20 cellular contexts compared by ENCODE assay signal in genomic region chr14:61298834-61299233, GRCh38. TPM values are rescaled to one million over a fixed set of nuclear protein-coding genes. Genes with fewer than 3 reads are reported as not detected.
DNase-seq lines count a peak whose midpoint lies in the region; ATAC-seq, FAIRE-seq and TF ChIP-seq lines count a peak whose summit lies in the region.
"Had no signal": no experiment of that assay in that cellular context is flagged by ENCODE, and none has a peak within 500 bp of the region (broad histone marks: within the 10 kb centered on the region; RNA-seq: fewer than 3 reads in every experiment).

No MANE protein-coding gene starts in this region.

- H2AFZ ChIP-seq in K562 (ENCODE audit: low read depth, low read length): no peak overlapping the region

- FAIRE-seq in K562 (lab: Jason Lieb, UNC): no peak

- no peak overlapping the region for H3K9ac ChIP-seq in K562 (ENCODE audit: insufficient read depth in 1 of 2, low read depth in 2 of 2, low read length in 2 of 2)

- H3K9me3 ChIP-seq in KOPT-K1 (ENCODE audit: insufficient read depth, low read length, poor library complexity, severe bottlenecking) (no peaks in the 10 kb centered on the region), K562 (replicated peaks; ENCODE audit: control insufficient read depth, insufficient read depth, low read depth, low read length) (no peaks in the 10 kb centered on the region)

- no peak overlapping the region for H3K4me3 ChIP-seq in K562

- no peaks in the 10 kb centered on the region for H3K9me1 ChIP-seq in K562 (ENCODE audit: control insufficient read depth, insufficient read depth, low read length)

- H4K20me1 ChIP-seq in K562 (replicated peaks; ENCODE audit: control insufficient read depth, insufficient read depth, low read length): no peaks in the 10 kb centered on the region

- H3K27me3 Mint-ChIP-seq in activated CD8-positive, alpha-beta T cell treated with anti-CD3 and anti-CD28 coated beads for 36 hours: no peaks in the 10 kb centered on the region
- H3K27me3 Mint-ChIP-seq in activated CD8-positive, alpha-beta T cell treated with anti-CD3 and anti-CD28 coated beads, Interleukin-2, amount 10 ng/mL, durations not matched to agents 7 days and 5 days (ENCODE audit: low read depth): no peaks in the 10 kb centered on the region
- H3K27me3 Mint-ChIP-seq in naive thymus-derived CD8-positive, alpha-beta T cell: no peaks in the 10 kb centered on the region
- no peaks in the 10 kb centered on the region for H3K27me3 Mint-ChIP-seq in activated CD4-positive, alpha-beta T cell treated with anti-CD3 and anti-CD28 coated beads for 36 hours

- H3K4me2 ChIP-seq in K562 (ENCODE audit: insufficient read depth, low read length): no peak overlapping the region

- in situ Hi-C loops in K562 (cut with MboI): loop anchor here (25.0 kb wide), 1 partner anchor 813 kb away; no protein-coding TSS in a partner anchor

- ATAC-seq in activated CD8-positive, alpha-beta T cell treated with anti-CD3 and anti-CD28 coated beads for 36 hours: no peak
- ATAC-seq in activated CD8-positive, alpha-beta T cell treated with anti-CD3 and anti-CD28 coated beads, Interleukin-2, amount 10 ng/mL, durations not matched to agents 7 days and 5 days: no peak
- no peak for ATAC-seq in K562
- ATAC-seq in naive thymus-derived CD8-positive, alpha-beta T cell: peak; percentile 34 to 44
- no peak for ATAC-seq in activated CD4-positive, alpha-beta T cell treated with anti-CD3 and anti-CD28 coated beads for 36 hours

- H3K4me1 ChIP-seq in K562 (replicated peaks in 1 of 2; ENCODE audit: control insufficient read depth in 2 of 2, insufficient read depth in 2 of 2, low read length in 2 of 2): no peaks in the 10 kb centered on the region

- POLR2A ChIA-PET in activated CD8-positive, alpha-beta T cell treated with anti-CD3 and anti-CD28 coated beads for 36 hours (lab: Charles Lee): interaction anchor here (1.2 kb wide), 1 partner anchor 138 kb away, joined by 3 read pairs; no protein-coding TSS in a partner anchor
- POLR2A ChIA-PET in activated CD8-positive, alpha-beta T cell treated with anti-CD3 and anti-CD28 coated beads, Interleukin-2, amount 10 ng/mL, durations not matched to agents 7 days and 5 days (lab: Charles Lee): interaction anchor here (1.0 kb wide), 1 partner anchor 158 kb away, joined by 3 read pairs; no protein-coding TSS in a partner anchor
- POLR2A ChIA-PET in K562 (lab: Yijun Ruan, JAX): no interaction called here
- POLR2A ChIA-PET in naive thymus-derived CD8-positive, alpha-beta T cell (lab: Charles Lee): interaction anchor here (0.6 kb wide), 1 partner anchor 538 kb away, joined by 5 read pairs; no protein-coding TSS in a partner anchor
- POLR2A ChIA-PET in activated CD4-positive, alpha-beta T cell treated with anti-CD3 and anti-CD28 coated beads for 36 hours (lab: Charles Lee): no interaction called here

- no TSS peak for BruUV-seq in K562 (replicated peaks; lab: Mats Ljungman, UMichigan)

- CTCF ChIA-PET in activated CD8-positive, alpha-beta T cell treated with anti-CD3 and anti-CD28 coated beads for 36 hours (lab: Charles Lee): interaction anchor here (0.9 to 2.1 kb wide), 7 partner anchors 14 to 592 kb away, joined by 3 to 6 read pairs (median 4); partner anchors contain the start of genes PRKCH and TMEM30B
- CTCF ChIA-PET in activated CD8-positive, alpha-beta T cell treated with anti-CD3 and anti-CD28 coated beads, Interleukin-2, amount 10 ng/mL, durations not matched to agents 7 days and 5 days (lab: Charles Lee): interaction anchor here (1.4 to 1.9 kb wide), 2 partner anchors 11 to 13 kb away, joined by 5 to 6 read pairs; no protein-coding TSS in a partner anchor
- CTCF ChIA-PET in K562 (lab: Yijun Ruan, JAX; ENCODE audit: low intra/inter-chr PET ratio): no interaction called here
- CTCF ChIA-PET in activated CD4-positive, alpha-beta T cell treated with anti-CD3 and anti-CD28 coated beads for 36 hours (lab: Charles Lee): interaction anchor here (0.8 to 1.4 kb wide), 7 partner anchors 17 to 576 kb away, joined by 3 to 4 read pairs (median 4); partner anchors contain the start of genes PRKCH and TMEM30B

- no peak for TF ChIP-seq POLR2A in K562 (conservative IDR thresholded peaks at IDR 0.05)

- WGBS in K562 (ENCODE audit: insufficient coverage, low coverage, missing lambda C conversion rate): 50% methylated on average over 1 of the region's 3 CpGs

- no peak for TF ChIP-seq RAD21 in K562 (CRISPR knock-in tag; conservative IDR thresholded peaks at IDR 0.05 in 1 of 2, IDR thresholded peaks at IDR 0.05 in 1 of 2)

- H3K9me3 Mint-ChIP-seq in activated CD8-positive, alpha-beta T cell treated with anti-CD3 and anti-CD28 coated beads for 36 hours: peaks cover 4% of the 10 kb centered on the region
- no peaks in the 10 kb centered on the region for H3K9me3 Mint-ChIP-seq in activated CD8-positive, alpha-beta T cell treated with anti-CD3 and anti-CD28 coated beads, Interleukin-2, amount 10 ng/mL, durations not matched to agents 7 days and 5 days (ENCODE audit: insufficient read depth)
- H3K9me3 Mint-ChIP-seq in naive thymus-derived CD8-positive, alpha-beta T cell: peaks cover 0 to 17% (median 0%) of the 10 kb centered on the region in 9 donors
- no peaks in the 10 kb centered on the region for H3K9me3 Mint-ChIP-seq in activated CD4-positive, alpha-beta T cell treated with anti-CD3 and anti-CD28 coated beads for 36 hours (ENCODE audit: low read depth)
- H3K9me3 Mint-ChIP-seq: HFFc6 had no signal

- no peak overlapping the region for H3K4me3 Mint-ChIP-seq in activated CD8-positive, alpha-beta T cell treated with anti-CD3 and anti-CD28 coated beads for 36 hours
- H3K4me3 Mint-ChIP-seq in activated CD8-positive, alpha-beta T cell treated with anti-CD3 and anti-CD28 coated beads, Interleukin-2, amount 10 ng/mL, durations not matched to agents 7 days and 5 days: no peak overlapping the region
- H3K4me3 Mint-ChIP-seq in naive thymus-derived CD8-positive, alpha-beta T cell: peak overlapping the region in 9 of 10 donors; percentile 4 to 60 (median 20)
- no peak overlapping the region for H3K4me3 Mint-ChIP-seq in activated CD4-positive, alpha-beta T cell treated with anti-CD3 and anti-CD28 coated beads for 36 hours
- H3K4me3 Mint-ChIP-seq: HFFc6 had no signal

- DNase-seq in activated CD8-positive, alpha-beta T cell treated with anti-CD3 and anti-CD28 coated beads for 36 hours: peak; percentile 30
- no peak for DNase-seq in activated CD8-positive, alpha-beta T cell treated with anti-CD3 and anti-CD28 coated beads, Interleukin-2, amount 10 ng/mL, durations not matched to agents 7 days and 5 days
- DNase-seq in K562 (ENCODE audit: extremely low read depth in 1 of 4, low spot score in 3 of 4) (no peak), pons (ENCODE audit: low spot score) (no peak), EL (no peak)
- DNase-seq in naive thymus-derived CD8-positive, alpha-beta T cell: peak in 3 of 10 donors; percentile 31 to 49 (median 44)
- no peak for DNase-seq in activated CD4-positive, alpha-beta T cell treated with anti-CD3 and anti-CD28 coated beads for 36 hours
- DNase-seq: 8988T, DMS 273 treated with DMSO at 0.1 percent for 48 hours, HFFc6, IMR-90, NCI-H1417, NCI-H187 treated with DMSO at 0.1 percent for 48 hours, NCI-H345, NCI-H526 treated with DMSO at 0.1 percent for 48 hours, OCI-M1, SIG-M5 had no signal

- peaks cover 10% of the 10 kb centered on the region for H3K36me3 Mint-ChIP-seq in activated CD8-positive, alpha-beta T cell treated with anti-CD3 and anti-CD28 coated beads for 36 hours (ENCODE audit: low read depth)
- peaks cover 18% of the 10 kb centered on the region for H3K36me3 Mint-ChIP-seq in activated CD8-positive, alpha-beta T cell treated with anti-CD3 and anti-CD28 coated beads, Interleukin-2, amount 10 ng/mL, durations not matched to agents 7 days and 5 days (ENCODE audit: low read depth)
- peaks cover 4 to 12% (median 6%) of the 10 kb centered on the region in 3 donors for H3K36me3 Mint-ChIP-seq in naive thymus-derived CD8-positive, alpha-beta T cell
- peaks cover 4% of the 10 kb centered on the region for H3K36me3 Mint-ChIP-seq in activated CD4-positive, alpha-beta T cell treated with anti-CD3 and anti-CD28 coated beads for 36 hours (ENCODE audit: low read depth)

- H3K79me2 ChIP-seq in K562 (ENCODE audit: control insufficient read depth, insufficient read depth, low read length): no peaks in the 10 kb centered on the region

- H3K27me3 ChIP-seq in K562 (ENCODE audit: control insufficient read depth in 2 of 2, insufficient read depth in 2 of 2, low read length in 2 of 2): no peaks in the 10 kb centered on the region

- H3K4me1 Mint-ChIP-seq in activated CD8-positive, alpha-beta T cell treated with anti-CD3 and anti-CD28 coated beads for 36 hours (ENCODE audit: low read depth): peaks cover 53% of the 10 kb centered on the region
- H3K4me1 Mint-ChIP-seq in activated CD8-positive, alpha-beta T cell treated with anti-CD3 and anti-CD28 coated beads, Interleukin-2, amount 10 ng/mL, durations not matched to agents 7 days and 5 days (ENCODE audit: low read depth): peaks cover 47% of the 10 kb centered on the region
- H3K4me1 Mint-ChIP-seq in naive thymus-derived CD8-positive, alpha-beta T cell: peaks cover 34 to 58% (median 52%) of the 10 kb centered on the region in 4 donors
- peaks cover 54% of the 10 kb centered on the region for H3K4me1 Mint-ChIP-seq in activated CD4-positive, alpha-beta T cell treated with anti-CD3 and anti-CD28 coated beads for 36 hours

- TF ChIP-seq EP300 in K562 (IDR thresholded peaks at IDR 0.05; ENCODE audit: low read length): no peak

- intact Hi-C loops in activated CD8-positive, alpha-beta T cell treated with anti-CD3 and anti-CD28 coated beads for 36 hours (cut with micrococcal nuclease): loop anchor here (5.0 to 10.0 kb wide), 2 partner anchors 158 to 536 kb away; no protein-coding TSS in a partner anchor
- intact Hi-C loops in K562 (cut with micrococcal nuclease): loop anchor here (10.0 kb wide), 1 partner anchor 536 kb away; no protein-coding TSS in a partner anchor
- intact Hi-C loops in activated CD4-positive, alpha-beta T cell treated with anti-CD3 and anti-CD28 coated beads for 36 hours (cut with DNase I, micrococcal nuclease): loop anchor here in 1 of 2 experiments (10.0 kb wide), 1 partner anchor 826 kb away; no protein-coding TSS in a partner anchor

- peak overlapping the region; percentile 79 for H3K27ac ChIP-seq in KOPT-K1 (ENCODE audit: low read depth, low read length, poor library complexity, severe bottlenecking)
- no peak overlapping the region for H3K27ac ChIP-seq in K562 (ENCODE audit: extremely low read depth, low read depth, low read length)

- H3K36me3 ChIP-seq in KOPT-K1 (ENCODE audit: insufficient read depth, low read length) (no peaks in the 10 kb centered on the region), K562 (ENCODE audit: control insufficient read depth, insufficient read depth, low read length) (no peaks in the 10 kb centered on the region)

- TF ChIP-seq CTCF in activated CD8-positive, alpha-beta T cell treated with anti-CD3 and anti-CD28 coated beads for 36 hours (IDR thresholded peaks at IDR 0.05): no peak
- no peak for TF ChIP-seq CTCF in K562 (IDR thresholded peaks at IDR 0.05 in 2 of 3, conservative IDR thresholded peaks at IDR 0.05 in 1 of 3; ENCODE audit: insufficient read depth in 2 of 3, low read depth in 1 of 3, low read length in 3 of 3)

- peak overlapping the region; percentile 76 for H3K27ac Mint-ChIP-seq in activated CD8-positive, alpha-beta T cell treated with anti-CD3 and anti-CD28 coated beads for 36 hours
- H3K27ac Mint-ChIP-seq in activated CD8-positive, alpha-beta T cell treated with anti-CD3 and anti-CD28 coated beads, Interleukin-2, amount 10 ng/mL, durations not matched to agents 7 days and 5 days: no peak overlapping the region
- H3K27ac Mint-ChIP-seq in naive thymus-derived CD8-positive, alpha-beta T cell: peak overlapping the region; percentile 39 to 88 (median 72)
- no peak overlapping the region for H3K27ac Mint-ChIP-seq in activated CD4-positive, alpha-beta T cell treated with anti-CD3 and anti-CD28 coated beads for 36 hours
- H3K27ac Mint-ChIP-seq: HFFc6 had no signal

RNA-seq across cellular contexts. Expression of gene TMEM30B, which starts 17.7 kb away (rescaled TPM):
- total RNA-seq in activated CD8-positive, alpha-beta T cell treated with anti-CD3 and anti-CD28 coated beads for 36 hours: 1 to 10 TPM; 1.7 to 1.8 TPM
- total RNA-seq in activated CD8-positive, alpha-beta T cell treated with anti-CD3 and anti-CD28 coated beads, Interleukin-2, amount 10 ng/mL, durations not matched to agents 7 days and 5 days: under 1 TPM; 0.52 to 0.66 TPM
- not detected in 2 replicates for total RNA-seq in K562 (2011; cell fraction: chromatin; rRNA removed; ENCODE audit: low replicate concordance)
- total RNA-seq in K562 (2011; cell fraction: nucleolus; rRNA removed): not detected in 2 replicates
- total RNA-seq in K562 (2011; cell fraction: nucleoplasm; rRNA removed): not detected in 2 replicates
- total RNA-seq in K562 (2014; rRNA removed): not detected in 2 replicates
- total RNA-seq in K562 (2014; rRNA removed; fragmentation: Illumina TruSeq; extraction: Trizol): not detected in 2 replicates
- total RNA-seq in K562 (2015; rRNA removed; fragmentation: Illumina TruSeq; extraction: Trizol): not detected in 2 replicates
- total RNA-seq in K562 (2021): 0.04 TPM in 1 of 2 replicates, not detected in the other
- not detected in 2 replicates for polyA plus RNA-seq in K562 (2011; rRNA removed)
- polyA plus RNA-seq in K562 (2011; cell fraction: cytosol; rRNA removed): not detected in 2 replicates
- polyA plus RNA-seq in K562 (2011; cell fraction: nucleus; rRNA removed): not detected in 2 replicates
- polyA plus RNA-seq in K562 (2012): not detected in 2 replicates
- polyA plus RNA-seq in K562 (2014; fragmentation: Illumina TruSeq; extraction: Trizol): not detected in 2 replicates
- not detected for polyA plus RNA-seq in K562 (2014; fragmentation: Nextera tagmentation; extraction: Ambion mirVana)
- polyA plus RNA-seq in K562 (2014; rRNA removed): not detected in 2 replicates
- polyA minus RNA-seq in K562 (2011; rRNA and poly(A)+ RNA removed): not detected in 2 replicates
- polyA minus RNA-seq in K562 (2011; cell fraction: cytosol; rRNA and poly(A)+ RNA removed): not detected in 2 replicates
- polyA minus RNA-seq in K562 (2011; cell fraction: nucleus; rRNA and poly(A)+ RNA removed): not detected in 2 replicates
- 1 to 10 TPM; 3.5 to 4.1 TPM for total RNA-seq in naive thymus-derived CD8-positive, alpha-beta T cell
- polyA plus RNA-seq in naive thymus-derived CD8-positive, alpha-beta T cell: 1 to 10 TPM; 4.2 to 7.8 (median 6.4) TPM
- total RNA-seq in activated CD4-positive, alpha-beta T cell treated with anti-CD3 and anti-CD28 coated beads for 36 hours: 1 to 10 TPM; 1.3 to 2.1 TPM
- total RNA-seq: H4, HFFc6, IMR-90, RPMI7951 had no signal

RNA-seq across cellular contexts. Expression of gene PRKCH, which starts 22.5 kb away (rescaled TPM):
- total RNA-seq in activated CD8-positive, alpha-beta T cell treated with anti-CD3 and anti-CD28 coated beads for 36 hours: 100 to 1,000 TPM; 193 to 194 TPM
- 100 to 1,000 TPM; 318 to 343 TPM for total RNA-seq in activated CD8-positive, alpha-beta T cell treated with anti-CD3 and anti-CD28 coated beads, Interleukin-2, amount 10 ng/mL, durations not matched to agents 7 days and 5 days
- total RNA-seq in K562 (2011; cell fraction: chromatin; rRNA removed; ENCODE audit: low replicate concordance): 8.7 and 13.2 TPM in 2 replicates
- 3.2 and 3.5 TPM in 2 replicates for total RNA-seq in K562 (2011; cell fraction: nucleolus; rRNA removed)
- 7.8 and 8.9 TPM in 2 replicates for total RNA-seq in K562 (2011; cell fraction: nucleoplasm; rRNA removed)
- total RNA-seq in K562 (2014; rRNA removed) (4.0 and 9.9 TPM in 2 replicates), K562 (2014; rRNA removed; fragmentation: Illumina TruSeq; extraction: Trizol) (4.1 and 4.3 TPM in 2 replicates), K562 (2015; rRNA removed; fragmentation: Illumina TruSeq; extraction: Trizol) (3.8 and 4.0 TPM in 2 replicates), K562 (2021) (4.0 and 5.6 TPM in 2 replicates)
- polyA plus RNA-seq in K562 (2011; rRNA removed) (0.83 and 2.7 TPM in 2 replicates), K562 (2014; fragmentation: Illumina TruSeq; extraction: Trizol) (4.1 and 4.3 TPM in 2 replicates), K562 (2014; fragmentation: Nextera tagmentation; extraction: Ambion mirVana) (1 to 10 TPM in 1 of 2 experiments, under 1 TPM in 1; 0.61 to 1.1 TPM), K562 (2014; rRNA removed) (2.7 and 4.4 TPM in 2 replicates)
- polyA plus RNA-seq in K562 (2011; cell fraction: cytosol; rRNA removed): 0.62 and 4.8 TPM in 2 replicates
- 0.81 and 4.7 TPM in 2 replicates for polyA plus RNA-seq in K562 (2011; cell fraction: nucleus; rRNA removed)
- polyA plus RNA-seq in K562 (2012): 2.0 and 5.2 TPM in 2 replicates
- 3.0 and 6.1 TPM in 2 replicates for polyA minus RNA-seq in K562 (2011; rRNA and poly(A)+ RNA removed)
- 10.4 TPM in 1 of 2 replicates, not detected in the other for polyA minus RNA-seq in K562 (2011; cell fraction: cytosol; rRNA and poly(A)+ RNA removed)
- 0.33 and 2.4 TPM in 2 replicates for polyA minus RNA-seq in K562 (2011; cell fraction: nucleus; rRNA and poly(A)+ RNA removed)
- 100 to 1,000 TPM; 284 to 306 TPM for total RNA-seq in naive thymus-derived CD8-positive, alpha-beta T cell
- polyA plus RNA-seq in naive thymus-derived CD8-positive, alpha-beta T cell: 100 to 1,000 TPM; 184 to 264 (median 209) TPM
- 100 to 1,000 TPM; 109 to 145 TPM for total RNA-seq in activated CD4-positive, alpha-beta T cell treated with anti-CD3 and anti-CD28 coated beads for 36 hours

Comparison
In these comparisons a context has a peak if more than half of its experiments do, and no peak if none do; other contexts are left out.
1. H3K27ac Mint-ChIP-seq: peak in activated CD8-positive, alpha-beta T cell treated with anti-CD3 and anti-CD28 coated beads for 36 hours (single experiment) and naive thymus-derived CD8-positive, alpha-beta T cell (10 of 10); none in activated CD8-positive, alpha-beta T cell treated with anti-CD3 and anti-CD28 coated beads, Interleukin-2, amount 10 ng/mL, durations not matched to agents 7 days and 5 days (single experiment) and activated CD4-positive, alpha-beta T cell treated with anti-CD3 and anti-CD28 coated beads for 36 hours (single experiment).
2. ATAC-seq: peak in naive thymus-derived CD8-positive, alpha-beta T cell (2 of 2); none in activated CD8-positive, alpha-beta T cell treated with anti-CD3 and anti-CD28 coated beads for 36 hours (single experiment), activated CD8-positive, alpha-beta T cell treated with anti-CD3 and anti-CD28 coated beads, Interleukin-2, amount 10 ng/mL, durations not matched to agents 7 days and 5 days (single experiment), K562 (single experiment) and activated CD4-positive, alpha-beta T cell treated with anti-CD3 and anti-CD28 coated beads for 36 hours (single experiment).
3. H3K4me3 Mint-ChIP-seq: peak in naive thymus-derived CD8-positive, alpha-beta T cell (9 of 10); none in activated CD8-positive, alpha-beta T cell treated with anti-CD3 and anti-CD28 coated beads for 36 hours (single experiment), activated CD8-positive, alpha-beta T cell treated with anti-CD3 and anti-CD28 coated beads, Interleukin-2, amount 10 ng/mL, durations not matched to agents 7 days and 5 days (single experiment) and activated CD4-positive, alpha-beta T cell treated with anti-CD3 and anti-CD28 coated beads for 36 hours (single experiment).
4. RNA of gene PRKCH, which starts 22.5 kb away (total RNA-seq): 318 to 343 TPM in activated CD8-positive, alpha-beta T cell treated with anti-CD3 and anti-CD28 coated beads, Interleukin-2, amount 10 ng/mL, durations not matched to agents 7 days and 5 days, 284 to 306 TPM in naive thymus-derived CD8-positive, alpha-beta T cell, 193 to 194 TPM in activated CD8-positive, alpha-beta T cell treated with anti-CD3 and anti-CD28 coated beads for 36 hours and 109 to 145 TPM in activated CD4-positive, alpha-beta T cell treated with anti-CD3 and anti-CD28 coated beads for 36 hours; 3.2 to 13.2 TPM in K562; every median in the first group is over 4 times any median in the second.
5. POLR2A ChIA-PET loops: an anchor here in activated CD8-positive, alpha-beta T cell treated with anti-CD3 and anti-CD28 coated beads for 36 hours (1.2 kb wide), activated CD8-positive, alpha-beta T cell treated with anti-CD3 and anti-CD28 coated beads, Interleukin-2, amount 10 ng/mL, durations not matched to agents 7 days and 5 days (1.0 kb wide) and naive thymus-derived CD8-positive, alpha-beta T cell (0.6 kb wide); none called in K562 and activated CD4-positive, alpha-beta T cell treated with anti-CD3 and anti-CD28 coated beads for 36 hours.